In the genomic region with DNA sequence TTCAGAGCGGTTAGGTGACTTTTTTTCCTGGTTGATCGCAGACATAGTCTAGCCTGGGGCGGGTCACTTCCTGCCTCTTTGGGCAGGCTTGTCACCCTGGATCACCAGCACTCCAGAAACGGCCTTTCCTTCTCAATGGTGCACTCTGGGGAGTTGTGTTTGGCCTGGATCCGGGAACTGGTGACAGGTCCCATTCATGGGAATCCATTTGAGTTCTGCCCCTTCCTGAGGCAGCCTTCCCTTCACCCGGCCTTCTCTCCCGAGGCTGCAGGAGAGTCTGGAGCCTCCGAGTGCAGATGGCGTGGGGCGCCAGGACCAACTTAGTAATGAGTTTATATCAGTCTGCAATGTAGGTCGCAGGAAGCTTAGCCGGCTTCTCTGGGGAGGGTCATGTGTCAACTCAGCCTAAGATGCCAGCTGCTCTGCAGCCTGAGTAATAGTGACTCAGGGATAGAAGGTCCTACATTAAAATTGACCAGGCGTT, we compare ENCODE assay signal across 1 cellular context.
TF ChIP-seq lines count a peak whose summit lies in the region.

No MANE protein-coding gene starts in this region.

TF ChIP-seq in HepG2, 621 proteins besides CTCF, POLR2A, EP300 and RAD21 (continued from another document):
- TF ChIP-seq, protein P1, sequence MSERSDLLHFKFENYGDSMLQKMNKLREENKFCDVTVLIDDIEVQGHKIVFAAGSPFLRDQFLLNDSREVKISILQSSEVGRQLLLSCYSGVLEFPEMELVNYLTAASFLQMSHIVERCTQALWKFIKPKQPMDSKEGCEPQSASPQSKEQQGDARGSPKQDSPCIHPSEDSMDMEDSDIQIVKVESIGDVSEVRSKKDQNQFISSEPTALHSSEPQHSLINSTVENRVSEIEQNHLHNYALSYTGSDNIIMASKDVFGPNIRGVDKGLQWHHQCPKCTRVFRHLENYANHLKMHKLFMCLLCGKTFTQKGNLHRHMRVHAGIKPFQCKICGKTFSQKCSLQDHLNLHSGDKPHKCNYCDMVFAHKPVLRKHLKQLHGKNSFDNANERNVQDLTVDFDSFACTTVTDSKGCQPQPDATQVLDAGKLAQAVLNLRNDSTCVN (CRISPR knock-in tag; IDR thresholded peaks at IDR 0.05; ENCODE audit: borderline replicate concordance): no peak
- TF ChIP-seq, protein P2, sequence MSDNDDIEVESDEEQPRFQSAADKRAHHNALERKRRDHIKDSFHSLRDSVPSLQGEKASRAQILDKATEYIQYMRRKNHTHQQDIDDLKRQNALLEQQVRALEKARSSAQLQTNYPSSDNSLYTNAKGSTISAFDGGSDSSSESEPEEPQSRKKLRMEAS (IDR thresholded peaks at IDR 0.05): no peak
- TF ChIP-seq, protein P3, sequence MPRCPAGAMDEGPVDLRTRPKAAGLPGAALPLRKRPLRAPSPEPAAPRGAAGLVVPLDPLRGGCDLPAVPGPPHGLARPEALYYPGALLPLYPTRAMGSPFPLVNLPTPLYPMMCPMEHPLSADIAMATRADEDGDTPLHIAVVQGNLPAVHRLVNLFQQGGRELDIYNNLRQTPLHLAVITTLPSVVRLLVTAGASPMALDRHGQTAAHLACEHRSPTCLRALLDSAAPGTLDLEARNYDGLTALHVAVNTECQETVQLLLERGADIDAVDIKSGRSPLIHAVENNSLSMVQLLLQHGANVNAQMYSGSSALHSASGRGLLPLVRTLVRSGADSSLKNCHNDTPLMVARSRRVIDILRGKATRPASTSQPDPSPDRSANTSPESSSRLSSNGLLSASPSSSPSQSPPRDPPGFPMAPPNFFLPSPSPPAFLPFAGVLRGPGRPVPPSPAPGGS (CRISPR knock-in tag; IDR thresholded peaks at IDR 0.05): no peak
